ENCODE assay signal across 8 cellular contexts in genomic region chr14:68476212-68476964, GRCh38.
A peak's percentile ranks its signal among the peaks of the same experiment; 100 is the strongest.
DNase-seq lines count a peak whose midpoint lies in the region; ATAC-seq and TF ChIP-seq lines count a peak whose summit lies in the region.

No MANE protein-coding gene starts in this region.

- H3K27me3 ChIP-seq in ovary, result no peaks in the 10 kb centered on the region

- peaks cover 2% of the 10 kb centered on the region for H3K4me1 ChIP-seq in ovary (ENCODE audit: insufficient read depth)

- no peak overlapping the region for H3K27ac ChIP-seq in ovary

- peak; percentile 83 for DNase-seq in RKO (ENCODE audit: low spot score)
- peak; percentile 95 for DNase-seq in fibroblast of pulmonary artery (ENCODE audit: low read depth)
- peak in 1 of 5 donors; percentile 61 for DNase-seq in ovary
- no peak for DNase-seq in T-helper 2 cell
- DNase-seq in COLO668 (lab: John Stamatoyannopoulos, UW; ENCODE audit: unreplicated experiment), result no peak
- no peak for DNase-seq in stimulated activated CD4-positive, alpha-beta T cell treated with anti-CD3 and anti-CD28 coated beads, Interleukin-2, amount 100 ng/mL, for 24 hours

- TF ChIP-seq EP300 in ovary (IDR thresholded peaks at IDR 0.05), result peak; percentile 25

- no peaks in the 10 kb centered on the region for H3K9me3 ChIP-seq in ovary

- intact Hi-C loops in ovary (cut with DNase I), result no loop called here

- no peaks in the 10 kb centered on the region for H3K36me3 ChIP-seq in ovary

- 69 to 81% (median 75%) methylated on average over 10 of the region's 10 CpGs for WGBS in ovary, 3 donors

- no peak for TF ChIP-seq POLR2A in ovary (IDR thresholded peaks at IDR 0.05)

- no peak overlapping the region for H3K4me3 ChIP-seq in fibroblast of pulmonary artery (replicated peaks; ENCODE audit: low read depth, low read length)
- no peak overlapping the region for H3K4me3 ChIP-seq in ovary

- ATAC-seq in GM18511 (IDR thresholded peaks at IDR 0.05; ENCODE audit: unreplicated experiment) (peak; percentile 92), HG02763 (IDR thresholded peaks at IDR 0.05; ENCODE audit: unreplicated experiment) (peak; percentile 72)

- no peak for TF ChIP-seq CTCF in fibroblast of pulmonary artery (IDR thresholded peaks at IDR 0.05; ENCODE audit: low read length, missing control alignments)
- TF ChIP-seq CTCF in ovary (IDR thresholded peaks at IDR 0.05), result no peak

Comparison
In these comparisons a context has a peak if more than half of its experiments do, and no peak if none do; other contexts are left out.
1. DNase-seq: peak in RKO (single experiment) and fibroblast of pulmonary artery (single experiment); none in T-helper 2 cell (0 of 5), COLO668 (single experiment) and stimulated activated CD4-positive, alpha-beta T cell treated with anti-CD3 and anti-CD28 coated beads, Interleukin-2, amount 100 ng/mL, for 24 hours (0 of 2).